Comparison of ENCODE assay signal across 8 cellular contexts in genomic region chr1:51506537-51506936, GRCh38. TPM values are rescaled to one million over a fixed set of nuclear protein-coding genes. Genes with fewer than 3 reads are reported as not detected.
A peak's percentile ranks its signal among the peaks of the same experiment; 100 is the strongest.
DNase-seq lines count a peak whose midpoint lies in the region; ATAC-seq and TF ChIP-seq lines count a peak whose summit lies in the region.

No MANE protein-coding gene starts in this region.

- ATAC-seq in GM19035 (IDR thresholded peaks at IDR 0.05; ENCODE audit: unreplicated experiment): peak; percentile 32
- ATAC-seq in stimulated activated naive CD8-positive, alpha-beta T cell treated with anti-CD3 and anti-CD28 coated beads, Interleukin-15, amount 100 ng/mL, for 72 hours: no peak

- H3K4me2 ChIP-seq in neural progenitor cell: no peak overlapping the region

- H3K27ac ChIP-seq in neural progenitor cell: no peak overlapping the region
- no peak overlapping the region for H3K27ac ChIP-seq in CD4-positive, alpha-beta memory T cell (ENCODE audit: low read depth, low read length)

- no peaks in the 10 kb centered on the region for H3K9me3 ChIP-seq in MG63
- no peaks in the 10 kb centered on the region for H3K9me3 ChIP-seq in neural progenitor cell (ENCODE audit: low read depth)
- H3K9me3 ChIP-seq in CD4-positive, alpha-beta memory T cell (ENCODE audit: control insufficient read depth in 1 of 2, low read length in 2 of 2): no peaks in the 10 kb centered on the region

- H3K27me3 Mint-ChIP-seq in stimulated activated naive CD8-positive, alpha-beta T cell treated with anti-CD3 and anti-CD28 coated beads, Interleukin-15, amount 100 ng/mL, for 72 hours: no peaks in the 10 kb centered on the region
- no peaks in the 10 kb centered on the region for H3K27me3 Mint-ChIP-seq in neural progenitor cell (ENCODE audit: insufficient read depth, low read depth)
- no peaks in the 10 kb centered on the region for H3K27me3 Mint-ChIP-seq in CD4-positive, alpha-beta memory T cell

- no peak overlapping the region for H2AFZ ChIP-seq in neural progenitor cell (replicated peaks)

- DNase-seq in MG63 (peak; percentile 32), fibroblast of mammary gland (ENCODE audit: low read depth) (peak; percentile 96), SHP77 treated with DMSO at 0.1 percent for 48 hours (lab: John Stamatoyannopoulos, UW) (no peak), neural progenitor cell (ENCODE audit: low spot score) (no peak), DMS153 (lab: John Stamatoyannopoulos, UW) (no peak)
- DNase-seq in stimulated activated naive CD8-positive, alpha-beta T cell treated with anti-CD3 and anti-CD28 coated beads, Interleukin-15, amount 100 ng/mL, for 72 hours: no peak
- no peak for DNase-seq in CD4-positive, alpha-beta memory T cell

- no peak overlapping the region for H3K27ac Mint-ChIP-seq in stimulated activated naive CD8-positive, alpha-beta T cell treated with anti-CD3 and anti-CD28 coated beads, Interleukin-15, amount 100 ng/mL, for 72 hours
- no peak overlapping the region for H3K27ac Mint-ChIP-seq in neural progenitor cell
- H3K27ac Mint-ChIP-seq in CD4-positive, alpha-beta memory T cell: no peak overlapping the region

- intact Hi-C loops in CD4-positive, alpha-beta memory T cell (cut with micrococcal nuclease): no loop called here

- H3F3A ChIP-seq in neural progenitor cell (ENCODE audit: low read depth): no peaks in the 10 kb centered on the region

- no peaks in the 10 kb centered on the region for H3K9me3 Mint-ChIP-seq in stimulated activated naive CD8-positive, alpha-beta T cell treated with anti-CD3 and anti-CD28 coated beads, Interleukin-15, amount 100 ng/mL, for 72 hours
- H3K9me3 Mint-ChIP-seq in neural progenitor cell: peaks cover 13% of the 10 kb centered on the region
- H3K9me3 Mint-ChIP-seq in CD4-positive, alpha-beta memory T cell: no peaks in the 10 kb centered on the region

- H3K9ac ChIP-seq in neural progenitor cell: no peak overlapping the region

- peaks cover 8% of the 10 kb centered on the region; the same call in 1 of the 2 replicates for H3K36me3 ChIP-seq in MG63
- no peaks in the 10 kb centered on the region for H3K36me3 ChIP-seq in neural progenitor cell
- no peaks in the 10 kb centered on the region for H3K36me3 ChIP-seq in CD4-positive, alpha-beta memory T cell (ENCODE audit: insufficient read depth, low read length)

- H3K4me3 ChIP-seq in MG63: 0 out of 2 replicates have a peak overlapping the region, but pooled peaks have one; percentile 12
- peak overlapping the region; percentile 22 for H3K4me3 ChIP-seq in fibroblast of mammary gland (ENCODE audit: control insufficient read depth, low read depth, low read length)
- no peak overlapping the region for H3K4me3 ChIP-seq in neural progenitor cell
- H3K4me3 ChIP-seq in CD4-positive, alpha-beta memory T cell (ENCODE audit: low read length in 2 of 2): no peak overlapping the region

- peaks cover 56% of the 10 kb centered on the region for H3K4me1 Mint-ChIP-seq in stimulated activated naive CD8-positive, alpha-beta T cell treated with anti-CD3 and anti-CD28 coated beads, Interleukin-15, amount 100 ng/mL, for 72 hours
- H3K4me1 Mint-ChIP-seq in neural progenitor cell: no peaks in the 10 kb centered on the region
- peaks cover 39 to 72% (median 52%) of the 10 kb centered on the region in 4 donors for H3K4me1 Mint-ChIP-seq in CD4-positive, alpha-beta memory T cell

- peak overlapping the region; percentile 32 to 42 for H3K4me3 Mint-ChIP-seq in stimulated activated naive CD8-positive, alpha-beta T cell treated with anti-CD3 and anti-CD28 coated beads, Interleukin-15, amount 100 ng/mL, for 72 hours
- H3K4me3 Mint-ChIP-seq in neural progenitor cell: no peak overlapping the region
- peak overlapping the region in 3 of 8 donors; percentile 25 to 59 (median 34) for H3K4me3 Mint-ChIP-seq in CD4-positive, alpha-beta memory T cell

- CTCF ChIA-PET in CD4-positive, alpha-beta memory T cell (lab: Charles Lee; ENCODE audit: partially characterized antibody): interaction anchor here (1.7 kb wide), 1 partner anchor 10 kb away, joined by 7 read pairs; no protein-coding TSS in a partner anchor

- H3K4me1 ChIP-seq in neural progenitor cell: no peaks in the 10 kb centered on the region
- H3K4me1 ChIP-seq in CD4-positive, alpha-beta memory T cell (ENCODE audit: insufficient read depth, low read length): peaks cover 75% of the 10 kb centered on the region

- POLR2A ChIA-PET in CD4-positive, alpha-beta memory T cell (lab: Charles Lee; ENCODE audit: partially characterized antibody): interaction anchor here (0.8 to 1.6 kb wide), 3 partner anchors 10 to 63 kb away, joined by 3 to 5 read pairs (median 3); partner anchors contain the start of gene EPS15

- H3K36me3 Mint-ChIP-seq in neural progenitor cell: peaks cover 15% of the 10 kb centered on the region
- peaks cover 24 to 28% of the 10 kb centered on the region in 2 donors for H3K36me3 Mint-ChIP-seq in CD4-positive, alpha-beta memory T cell

- no peaks in the 10 kb centered on the region for H3K27me3 ChIP-seq in MG63
- no peaks in the 10 kb centered on the region for H3K27me3 ChIP-seq in neural progenitor cell
- H3K27me3 ChIP-seq in CD4-positive, alpha-beta memory T cell (ENCODE audit: insufficient read depth, low read length): no peaks in the 10 kb centered on the region

- TF ChIP-seq CTCF in fibroblast of mammary gland (conservative IDR thresholded peaks at IDR 0.05; ENCODE audit: control insufficient read depth, insufficient read depth, low read depth, low read length): no peak
- TF ChIP-seq CTCF in neural progenitor cell (IDR thresholded peaks at IDR 0.05): no peak

- peaks cover 62% of the 10 kb centered on the region for H3K79me2 ChIP-seq in neural progenitor cell (ENCODE audit: low read depth)

- peaks cover 4% of the 10 kb centered on the region for H4K20me1 ChIP-seq in neural progenitor cell (ENCODE audit: low read depth)

RNA-seq across cellular contexts. Expression of gene EPS15, which starts 12.5 kb away (rescaled TPM):
- 9.3 and 11.4 TPM in 2 replicates for total RNA-seq in MG63 (2014; rRNA removed; shearing (Covaris generic); ENCODE audit: low replicate concordance)
- 36.3 and 42.0 TPM in 2 replicates for total RNA-seq in neural progenitor cell (ENCODE audit: low replicate concordance)
- total RNA-seq in CD4-positive, alpha-beta memory T cell: 10 to 100 TPM; 91.5 to 92.3 TPM
- polyA plus RNA-seq in CD4-positive, alpha-beta memory T cell: 10 to 100 TPM; 39.2 to 63.7 TPM

Comparison
In these comparisons a context has a peak if more than half of its experiments do, and no peak if none do; other contexts are left out.
1. DNase-seq: peak in MG63 (single experiment) and fibroblast of mammary gland (single experiment); none in stimulated activated naive CD8-positive, alpha-beta T cell treated with anti-CD3 and anti-CD28 coated beads, Interleukin-15, amount 100 ng/mL, for 72 hours (0 of 2), SHP77 treated with DMSO at 0.1 percent for 48 hours (single experiment), neural progenitor cell (single experiment), DMS153 (single experiment) and CD4-positive, alpha-beta memory T cell (0 of 5).
2. H3K4me3 ChIP-seq: peak in MG63 (single experiment) and fibroblast of mammary gland (single experiment); none in neural progenitor cell (single experiment) and CD4-positive, alpha-beta memory T cell (0 of 2).